ENCODE assay signal across 20 cellular contexts in genomic region chr14:71362282-71362681, GRCh38. TPM values are rescaled to one million over a fixed set of nuclear protein-coding genes. Genes with fewer than 3 reads are reported as not detected.
DNase-seq lines count a peak whose midpoint lies in the region; ATAC-seq, FAIRE-seq and TF ChIP-seq lines count a peak whose summit lies in the region.
"Had no signal": no experiment of that assay in that cellular context is flagged by ENCODE, and none has a peak within 500 bp of the region (broad histone marks: within the 10 kb centered on the region; RNA-seq: fewer than 3 reads in every experiment).

No MANE protein-coding gene starts in this region.

- ATAC-seq in activated CD4-positive, alpha-beta T cell treated with anti-CD3 and anti-CD28 coated beads for 36 hours, result no peak
- no peak for ATAC-seq in stimulated activated memory B cell treated with anti-CD40 and anti-IgM and Interleukin-4, amounts not matched to agents 10 μg/mL and 1 μg/mL and 100 μg/mL, for 72 hours

- POLR2A ChIA-PET in activated CD4-positive, alpha-beta T cell treated with anti-CD3 and anti-CD28 coated beads for 36 hours (lab: Charles Lee), result interaction anchor here (0.6 kb wide), 2 partner anchors 36 to 111 kb away, joined by 4 read pairs; no protein-coding TSS in a partner anchor

- no peak overlapping the region for H3K4me3 Mint-ChIP-seq in activated CD4-positive, alpha-beta T cell treated with anti-CD3 and anti-CD28 coated beads for 36 hours
- H3K4me3 Mint-ChIP-seq in stimulated activated memory B cell treated with anti-CD40 and anti-IgM and Interleukin-4, amounts not matched to agents 10 μg/mL and 1 μg/mL and 100 μg/mL, for 72 hours, result peak overlapping the region; percentile 43
- H3K4me3 Mint-ChIP-seq in activated naive CD4-positive, alpha-beta T cell treated with anti-CD3 and anti-CD28 coated beads, Interleukin-2, amount 10 ng/mL, durations not matched to agents 7 days and 5 days, result no peak overlapping the region
- H3K4me3 Mint-ChIP-seq: H9 had no signal

- H3K36me3 Mint-ChIP-seq in activated CD4-positive, alpha-beta T cell treated with anti-CD3 and anti-CD28 coated beads for 36 hours (ENCODE audit: low read depth), result peaks cover 28% of the 10 kb centered on the region
- H3K36me3 Mint-ChIP-seq in stimulated activated memory B cell treated with anti-CD40 and anti-IgM and Interleukin-4, amounts not matched to agents 10 μg/mL and 1 μg/mL and 100 μg/mL, for 72 hours, result peaks cover 25% of the 10 kb centered on the region
- H3K36me3 Mint-ChIP-seq in activated naive CD4-positive, alpha-beta T cell treated with anti-CD3 and anti-CD28 coated beads, Interleukin-2, amount 10 ng/mL, durations not matched to agents 7 days and 5 days, result peaks cover 16% of the 10 kb centered on the region

- TF ChIP-seq POLR2A in GM12891 (IDR thresholded peaks at IDR 0.05; ENCODE audit: low read depth, low read length), result no peak

- H3K27me3 ChIP-seq in dorsolateral prefrontal cortex, result no peaks in the 10 kb centered on the region
- H3K27me3 ChIP-seq: BLaER1 treated with 17β-estradiol and CSF1 and Interleukin-3, amounts not matched to agents 10 nM and 100 nM had no signal

- no peak for DNase-seq in activated CD4-positive, alpha-beta T cell treated with anti-CD3 and anti-CD28 coated beads for 36 hours
- DNase-seq in activated CD4-positive, alpha-beta T cell treated with anti-CD3 and anti-CD28 coated beads, Interleukin-2, amount 50 U/mL, for 1 hour, result no peak
- DNase-seq in NCI-H82 (lab: John Stamatoyannopoulos, UW) (peak; percentile 83), dorsolateral prefrontal cortex (peak in 1 of 10 donors; percentile 51), GM12891 (ENCODE audit: insufficient read length, low spot score) (no peak)
- DNase-seq in stimulated activated CD4-positive, alpha-beta T cell treated with anti-CD3 and anti-CD28 coated beads, Interleukin-1b, Interleukin-23, amount 100 ng/mL, for 48 hours, result no peak
- no peak for DNase-seq in activated naive CD4-positive, alpha-beta T cell treated with anti-CD3 and anti-CD28 coated beads, Interleukin-2, amount 10 ng/mL, durations not matched to agents 7 days and 5 days
- DNase-seq: 8988T, activated gamma-delta T cell, glutamatergic neuron, H9, KBM-7, MV-4-11, NCI-H2029, NCI-H446 treated with DMSO at 0.1 percent for 48 hours, SHP77 treated with DMSO at 0.1 percent for 48 hours had no signal

- H3K4me1 Mint-ChIP-seq in activated CD4-positive, alpha-beta T cell treated with anti-CD3 and anti-CD28 coated beads for 36 hours, result peaks cover 64% of the 10 kb centered on the region
- H3K4me1 Mint-ChIP-seq in stimulated activated memory B cell treated with anti-CD40 and anti-IgM and Interleukin-4, amounts not matched to agents 10 μg/mL and 1 μg/mL and 100 μg/mL, for 72 hours, result peaks cover 80% of the 10 kb centered on the region
- H3K4me1 Mint-ChIP-seq in activated naive CD4-positive, alpha-beta T cell treated with anti-CD3 and anti-CD28 coated beads, Interleukin-2, amount 10 ng/mL, durations not matched to agents 7 days and 5 days, result peaks cover 22% of the 10 kb centered on the region

- intact Hi-C loops in activated CD4-positive, alpha-beta T cell treated with anti-CD3 and anti-CD28 coated beads for 36 hours (cut with DNase I, micrococcal nuclease), result loop anchor here in 1 of 2 experiments (2.0 kb wide), 1 partner anchor 29 kb away; no protein-coding TSS in a partner anchor
- intact Hi-C loops in dorsolateral prefrontal cortex (cut with DNase I), result no loop called here

- H3K27me3 Mint-ChIP-seq in activated CD4-positive, alpha-beta T cell treated with anti-CD3 and anti-CD28 coated beads for 36 hours, result no peaks in the 10 kb centered on the region
- no peaks in the 10 kb centered on the region for H3K27me3 Mint-ChIP-seq in stimulated activated memory B cell treated with anti-CD40 and anti-IgM and Interleukin-4, amounts not matched to agents 10 μg/mL and 1 μg/mL and 100 μg/mL, for 72 hours
- no peaks in the 10 kb centered on the region for H3K27me3 Mint-ChIP-seq in activated naive CD4-positive, alpha-beta T cell treated with anti-CD3 and anti-CD28 coated beads, Interleukin-2, amount 10 ng/mL, durations not matched to agents 7 days and 5 days

- no peak overlapping the region for H3K4me3 ChIP-seq in dorsolateral prefrontal cortex

- H3K27ac ChIP-seq in dorsolateral prefrontal cortex, result peak overlapping the region in 36 of 59 donors; percentile 0 to 74 (median 28)
- H3K27ac ChIP-seq: HL-60, VCaP had no signal

- H3K27ac Mint-ChIP-seq in activated CD4-positive, alpha-beta T cell treated with anti-CD3 and anti-CD28 coated beads for 36 hours, result peak overlapping the region; percentile 3
- peak overlapping the region; percentile 89 for H3K27ac Mint-ChIP-seq in stimulated activated memory B cell treated with anti-CD40 and anti-IgM and Interleukin-4, amounts not matched to agents 10 μg/mL and 1 μg/mL and 100 μg/mL, for 72 hours
- no peak overlapping the region for H3K27ac Mint-ChIP-seq in activated naive CD4-positive, alpha-beta T cell treated with anti-CD3 and anti-CD28 coated beads, Interleukin-2, amount 10 ng/mL, durations not matched to agents 7 days and 5 days

- CTCF ChIA-PET in activated CD4-positive, alpha-beta T cell treated with anti-CD3 and anti-CD28 coated beads for 36 hours (lab: Charles Lee), result interaction anchor here (1.4 to 1.9 kb wide), 2 partner anchors 10 to 13 kb away, joined by 4 read pairs; no protein-coding TSS in a partner anchor
- CTCF ChIA-PET in activated naive CD4-positive, alpha-beta T cell treated with anti-CD3 and anti-CD28 coated beads, Interleukin-2, amount 10 ng/mL, durations not matched to agents 7 days and 5 days (lab: Charles Lee), result no interaction called here

- FAIRE-seq in GM12891 (lab: Jason Lieb, UNC), result no peak

- TF ChIP-seq CTCF in dorsolateral prefrontal cortex (IDR thresholded peaks at IDR 0.05 in 54 of 56, conservative IDR thresholded peaks at IDR 0.05 in 2 of 56; ENCODE audit: low read depth in 1 of 56, partially characterized antibody in 56 of 56), result no peak

- peaks cover 16% of the 10 kb centered on the region for H3K9me3 Mint-ChIP-seq in activated CD4-positive, alpha-beta T cell treated with anti-CD3 and anti-CD28 coated beads for 36 hours (ENCODE audit: low read depth)
- H3K9me3 Mint-ChIP-seq in stimulated activated memory B cell treated with anti-CD40 and anti-IgM and Interleukin-4, amounts not matched to agents 10 μg/mL and 1 μg/mL and 100 μg/mL, for 72 hours, result peaks cover 7% of the 10 kb centered on the region
- H3K9me3 Mint-ChIP-seq in activated naive CD4-positive, alpha-beta T cell treated with anti-CD3 and anti-CD28 coated beads, Interleukin-2, amount 10 ng/mL, durations not matched to agents 7 days and 5 days, result peaks cover 11% of the 10 kb centered on the region

TF ChIP-seq in GM12891, 5 proteins besides CTCF, POLR2A, EP300 and RAD21:
- TF ChIP-seq POU2F2 (IDR thresholded peaks at IDR 0.05; ENCODE audit: low read depth, low read length) (no peak), POLR2AphosphoS5 (IDR thresholded peaks at IDR 0.05; ENCODE audit: low read depth, low read length) (no peak), SPI1 (IDR thresholded peaks at IDR 0.05; ENCODE audit: low read depth, low read length) (no peak), TAF1 (IDR thresholded peaks at IDR 0.05; ENCODE audit: low read depth, low read length) (no peak), PAX5 (IDR thresholded peaks at IDR 0.05; ENCODE audit: insufficient read depth, low read length, severe bottlenecking) (no peak)

RNA-seq across cellular contexts. Expression of gene SIPA1L1, which starts 42.0 kb away (rescaled TPM):
- total RNA-seq in activated CD4-positive, alpha-beta T cell treated with anti-CD3 and anti-CD28 coated beads for 36 hours, result 10 to 100 TPM; 49.0 to 56.2 TPM
- total RNA-seq in dorsolateral prefrontal cortex, result 100 to 1,000 TPM; 102 to 236 (median 169) TPM
- 39.8 TPM for polyA plus RNA-seq in GM12891 (2012; ENCODE audit: low read depth, missing spikeins)
